8 cellular contexts compared by ENCODE assay signal in the genomic region with DNA sequence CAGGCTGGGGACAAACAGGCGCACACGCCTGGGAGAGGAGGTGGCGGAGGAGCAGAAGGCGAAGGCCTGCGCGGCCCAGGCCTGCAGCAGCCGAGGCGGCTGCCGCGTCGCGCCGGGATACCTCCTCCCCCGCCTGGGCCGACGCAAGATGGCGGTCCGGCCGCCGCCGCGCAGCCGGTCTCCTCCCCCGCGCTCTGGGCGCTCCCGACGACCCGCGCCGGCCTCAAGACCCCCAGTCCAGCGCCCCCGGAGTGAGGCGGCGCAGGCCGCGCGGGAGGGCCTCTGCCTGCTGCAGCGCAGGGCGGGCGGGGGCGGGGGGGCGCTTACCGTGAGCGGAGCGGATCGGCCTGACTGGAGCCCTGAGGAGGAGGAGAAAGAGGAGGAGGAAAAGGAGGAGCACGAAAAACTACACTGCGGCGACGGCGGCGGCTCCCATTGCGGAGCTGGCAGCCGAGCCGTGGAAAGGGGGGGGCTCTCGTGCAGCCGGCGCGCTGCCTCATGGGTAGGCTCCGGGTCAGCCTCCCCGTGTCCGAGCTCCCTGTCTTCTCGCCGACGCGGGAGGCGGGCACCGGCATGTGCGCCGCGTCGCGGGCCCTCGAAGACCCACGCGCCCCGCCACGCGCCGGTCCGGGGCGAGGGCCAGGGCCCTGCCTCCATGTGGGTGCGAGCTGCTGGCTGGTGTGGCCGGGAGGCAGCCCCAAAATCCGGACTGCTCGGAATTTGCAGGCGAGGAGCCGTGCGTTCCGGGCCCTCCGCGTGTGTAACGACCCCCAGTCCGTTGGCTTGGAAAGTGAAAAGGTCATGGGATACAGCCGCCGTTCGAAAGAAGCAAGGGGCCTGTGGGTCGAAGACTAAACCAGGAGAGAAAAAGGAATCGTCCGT. TPM values are rescaled to one million over a fixed set of nuclear protein-coding genes. Genes with fewer than 3 reads are reported as not detected.
A peak's percentile ranks its signal among the peaks of the same experiment; 100 is the strongest.
DNase-seq lines count a peak whose midpoint lies in the region; ATAC-seq and TF ChIP-seq lines count a peak whose summit lies in the region.

A gene with protein sequence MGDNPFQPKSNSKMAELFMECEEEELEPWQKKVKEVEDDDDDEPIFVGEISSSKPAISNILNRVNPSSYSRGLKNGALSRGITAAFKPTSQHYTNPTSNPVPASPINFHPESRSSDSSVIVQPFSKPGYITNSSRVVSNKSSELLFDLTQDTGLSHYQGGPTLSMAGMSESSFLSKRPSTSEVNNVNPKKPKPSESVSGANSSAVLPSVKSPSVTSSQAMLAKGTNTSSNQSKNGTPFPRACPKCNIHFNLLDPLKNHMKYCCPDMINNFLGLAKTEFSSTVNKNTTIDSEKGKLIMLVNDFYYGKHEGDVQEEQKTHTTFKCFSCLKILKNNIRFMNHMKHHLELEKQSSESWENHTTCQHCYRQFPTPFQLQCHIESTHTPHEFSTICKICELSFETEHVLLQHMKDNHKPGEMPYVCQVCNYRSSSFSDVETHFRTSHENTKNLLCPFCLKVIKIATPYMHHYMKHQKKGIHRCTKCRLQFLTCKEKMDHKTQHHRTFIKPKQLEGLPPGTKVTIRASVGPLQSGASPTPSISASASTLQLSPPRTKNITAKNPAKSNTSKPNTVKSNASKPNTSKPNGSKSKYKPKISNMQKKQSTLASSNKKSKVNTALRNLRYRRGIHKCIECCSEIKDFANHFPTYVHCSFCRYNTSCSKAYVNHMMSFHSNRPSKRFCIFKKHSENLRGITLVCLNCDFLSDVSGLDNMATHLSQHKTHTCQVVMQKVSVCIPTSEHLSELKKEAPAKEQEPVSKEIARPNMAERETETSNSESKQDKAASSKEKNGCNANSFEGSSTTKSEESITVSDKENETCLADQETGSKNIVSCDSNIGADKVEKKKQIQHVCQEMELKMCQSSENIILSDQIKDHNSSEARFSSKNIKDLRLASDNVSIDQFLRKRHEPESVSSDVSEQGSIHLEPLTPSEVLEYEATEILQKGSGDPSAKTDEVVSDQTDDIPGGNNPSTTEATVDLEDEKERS (minus strand): TSS at position 379 of the 882 bp plus-strand sequence. CDS start 26,400 bp downstream, outside the sequence.

- H3K9me3 ChIP-seq in mesenchymal stem cell (ENCODE audit: control insufficient read depth, low read length), result no peaks in the 10 kb centered on the region

- peak within 1 kb of the TSS; percentile 52 to 99 for H2BK12ac ChIP-seq in mesenchymal stem cell (ENCODE audit: low read length in 2 of 2)

- H3K36me3 ChIP-seq in mesenchymal stem cell (ENCODE audit: control insufficient read depth in 1 of 2, insufficient read depth in 2 of 2, low read depth in 1 of 2, low read length in 2 of 2), result peaks cover 3 to 11% of the 10 kb centered on the region in 2 experiments

- H3K18ac ChIP-seq in mesenchymal stem cell (ENCODE audit: low read depth in 1 of 2, low read length in 2 of 2), result peak within 1 kb of the TSS; percentile 92 to 99

- peak within 1 kb of the TSS; percentile 84 for H2BK5ac ChIP-seq in mesenchymal stem cell (ENCODE audit: low read depth, low read length, poor library complexity, severe bottlenecking)

- no peaks in the 10 kb centered on the region for H3K27me3 ChIP-seq in mesenchymal stem cell (ENCODE audit: control insufficient read depth in 1 of 2, insufficient read depth in 1 of 2, low read length in 2 of 2)

- peak within 1 kb of the TSS in 1 of 2 experiments; percentile 94 for H3K23ac ChIP-seq in mesenchymal stem cell (ENCODE audit: low read length in 2 of 2)

- H3K27ac ChIP-seq in C4-2B, result peak within 1 kb of the TSS; percentile 91
- H3K27ac ChIP-seq in mesenchymal stem cell (ENCODE audit: low read length, poor library complexity, severe bottlenecking), result peak within 1 kb of the TSS; percentile 95

- H4K91ac ChIP-seq in mesenchymal stem cell (ENCODE audit: low read length), result peak within 1 kb of the TSS; percentile 48

- H3K14ac ChIP-seq in mesenchymal stem cell (ENCODE audit: low read length in 2 of 2), result peak within 1 kb of the TSS in 1 of 2 experiments; percentile 99

- H2AFZ ChIP-seq in mesenchymal stem cell (ENCODE audit: low read depth, low read length), result peak within 1 kb of the TSS; percentile 87

- H3K4me2 ChIP-seq in mesenchymal stem cell (ENCODE audit: low read length, poor library complexity, severe bottlenecking), result peak within 1 kb of the TSS; percentile 67

- H3K9ac ChIP-seq in mesenchymal stem cell (ENCODE audit: low read length), result peak within 1 kb of the TSS; percentile 98

- H4K8ac ChIP-seq in mesenchymal stem cell (ENCODE audit: low read length), result peak within 1 kb of the TSS; percentile 100

- peak; percentile 86 for DNase-seq in NCI-H82 (lab: John Stamatoyannopoulos, UW)
- DNase-seq in activated CD8-positive, alpha-beta memory T cell treated with anti-CD3 and anti-CD28 coated beads for 24 hours, result peak; percentile 90
- DNase-seq in effector CD8-positive, alpha-beta T cell (lab: John Stamatoyannopoulos, UW), result peak; percentile 64
- DNase-seq in mesenchymal stem cell, result peak; percentile 83
- DNase-seq in stimulated activated CD8-positive, alpha-beta memory T cell treated with anti-CD3 and anti-CD28 coated beads, Interleukin-12 subunit alpha, Interleukin-12 subunit beta, amount 100 ng/mL, for 4 hours (ENCODE audit: low read depth), result peak; percentile 65

- WGBS in mesenchymal stem cell, result 29% methylated on average over 89 of the region's 101 CpGs

- H2BK120ac ChIP-seq in mesenchymal stem cell (ENCODE audit: low read depth, low read length), result peak within 1 kb of the TSS; percentile 81

- H3K4me3 ChIP-seq in mesenchymal stem cell (ENCODE audit: insufficient read depth in 1 of 2, low read depth in 1 of 2, low read length in 2 of 2), result peak within 1 kb of the TSS; percentile 80 to 88

- peak within 1 kb of the TSS; percentile 54 to 99 for H3K4ac ChIP-seq in mesenchymal stem cell (ENCODE audit: low read depth in 1 of 2, low read length in 2 of 2)

- peak within 1 kb of the TSS; percentile 91 for H2AK5ac ChIP-seq in mesenchymal stem cell (ENCODE audit: low read length, severe bottlenecking)

- ATAC-seq in GM19397 (IDR thresholded peaks at IDR 0.05; ENCODE audit: unreplicated experiment) (peak; percentile 80), HG03571 (IDR thresholded peaks at IDR 0.05; ENCODE audit: unreplicated experiment) (peak; percentile 78)

- peaks cover 7% of the 10 kb centered on the region for H3K4me1 ChIP-seq in mesenchymal stem cell (ENCODE audit: control insufficient read depth, insufficient read depth, low read depth, low read length)

- H2BK15ac ChIP-seq in mesenchymal stem cell (ENCODE audit: low read depth, poor library complexity, severe bottlenecking), result peak within 1 kb of the TSS; percentile 97

- no peak for TF ChIP-seq CTCF in C4-2B (conservative IDR thresholded peaks at IDR 0.05)

- H3K79me1 ChIP-seq in mesenchymal stem cell (replicated peaks; ENCODE audit: low read length, poor library complexity, severe bottlenecking), result no peaks in the 10 kb centered on the region

RNA-seq across cellular contexts. Expression of the gene that starts here (rescaled TPM):
- polyA plus RNA-seq in mesenchymal stem cell (2013, experiment 1 of 2), result 12.7 TPM
- polyA plus RNA-seq in mesenchymal stem cell (2013, experiment 2 of 2), result 12.1 TPM

Comparison
In these comparisons a context has a peak if more than half of its experiments do, and no peak if none do; other contexts are left out.
1. Peak in every context shown above with its lines: DNase-seq, ATAC-seq, H3K4me3 ChIP-seq and H3K27ac ChIP-seq.